ENCODE assay signal across 8 cellular contexts in the genomic region with DNA sequence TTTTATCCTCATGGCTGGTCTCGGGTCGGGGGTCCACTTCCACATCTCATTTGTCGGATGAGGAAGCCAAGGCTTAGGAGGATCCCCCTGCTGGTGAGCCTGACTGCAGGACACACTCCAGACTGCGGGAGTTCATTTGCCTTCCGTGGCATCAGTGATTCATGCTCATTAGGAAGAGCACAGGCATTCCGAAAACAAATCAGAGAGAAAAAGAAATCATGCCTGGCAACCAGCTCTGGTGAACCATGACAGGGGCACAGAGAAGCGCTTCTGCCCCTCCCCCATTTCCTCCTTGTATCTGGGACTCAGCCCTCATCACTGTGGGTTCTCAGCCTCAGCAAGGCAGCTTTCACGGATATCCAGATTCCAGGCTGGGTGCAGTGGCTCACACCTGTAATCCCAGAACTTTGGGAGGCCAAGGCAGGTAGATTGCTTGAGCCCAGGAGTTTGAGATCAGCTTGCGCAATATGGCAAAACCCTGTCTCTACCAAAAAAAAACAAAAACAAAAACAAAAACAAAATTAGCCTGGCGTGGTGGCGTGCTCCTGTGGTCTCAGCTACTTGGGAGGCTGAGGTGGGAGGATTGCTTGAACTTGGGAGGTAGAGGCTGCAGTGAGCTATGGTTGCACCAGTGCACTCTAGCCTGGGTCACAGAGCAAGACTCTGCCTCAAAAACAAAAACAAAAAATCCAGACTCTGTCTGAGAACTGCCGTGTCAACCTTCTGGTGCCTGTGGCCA. TPM values are rescaled to one million over a fixed set of nuclear protein-coding genes. Genes with fewer than 3 reads are reported as not detected.
DNase-seq lines count a peak whose midpoint lies in the region; ATAC-seq and TF ChIP-seq lines count a peak whose summit lies in the region.

No MANE protein-coding gene starts in this region.

- H3K4me1 ChIP-seq in mucosa of stomach (ENCODE audit: control insufficient read depth, insufficient read depth, low read length), result peaks cover 74% of the 10 kb centered on the region

- H3K4me3 ChIP-seq in mucosa of stomach (ENCODE audit: low read length), result no peak overlapping the region

- no peaks in the 10 kb centered on the region for H3K27me3 ChIP-seq in mucosa of stomach (ENCODE audit: control insufficient read depth, insufficient read depth, low read length)

- peak; percentile 41 for ATAC-seq in HG03196 (IDR thresholded peaks at IDR 0.05; ENCODE audit: unreplicated experiment)
- no peak for ATAC-seq in HG03342 (IDR thresholded peaks at IDR 0.05; ENCODE audit: unreplicated experiment)

- H3K27ac ChIP-seq in cingulate gyrus (ENCODE audit: low read depth, low read length), result peak overlapping the region; percentile 89

- DNase-seq in GM10266 (ENCODE audit: extremely low spot score) (no peak), superior temporal gyrus (ENCODE audit: extremely low spot score) (peak; percentile 42), HT-29 (ENCODE audit: low spot score) (no peak)
- peak; percentile 33 for DNase-seq in activated CD4-positive, alpha-beta T cell treated with anti-CD3 and anti-CD28 coated beads for 1 hour

- peak overlapping the region; percentile 52 for H3K9ac ChIP-seq in mucosa of stomach (ENCODE audit: low read length)

- H3K9me3 ChIP-seq in mucosa of stomach (ENCODE audit: control insufficient read depth, low read length), result no peaks in the 10 kb centered on the region

- no peaks in the 10 kb centered on the region for H3K36me3 ChIP-seq in mucosa of stomach (ENCODE audit: control insufficient read depth, insufficient read depth, low read length)

- TF ChIP-seq CTCF in GM10266 (IDR thresholded peaks at IDR 0.05; ENCODE audit: control insufficient read depth, insufficient read depth, low read depth, missing control alignments), result peak; percentile 32

RNA-seq across cellular contexts. Expression of gene IRAK2, which starts 28.4 kb away (rescaled TPM):
- total RNA-seq in HT-29 (2014; rRNA removed; shearing (Covaris generic)), result 4.9 and 5.7 TPM in 2 replicates

RNA-seq across cellular contexts. Expression of gene VHL, which starts 51.5 kb away (rescaled TPM):
- total RNA-seq in HT-29 (2014; rRNA removed; shearing (Covaris generic)), result 24.8 and 27.4 TPM in 2 replicates

RNA-seq across cellular contexts. Expression of gene TATDN2, which starts 55.1 kb away (rescaled TPM):
- total RNA-seq in HT-29 (2014; rRNA removed; shearing (Covaris generic)), result 6.7 and 6.8 TPM in 2 replicates

Comparison
In these comparisons a context has a peak if more than half of its experiments do, and no peak if none do; other contexts are left out.
1. DNase-seq: peak in activated CD4-positive, alpha-beta T cell treated with anti-CD3 and anti-CD28 coated beads for 1 hour (single experiment) and superior temporal gyrus (single experiment); none in GM10266 (single experiment) and HT-29 (single experiment).